ENCODE assay signal across 8 cellular contexts in genomic region chr19:18415177-18415867, GRCh38. TPM values are rescaled to one million over a fixed set of nuclear protein-coding genes. Genes with fewer than 3 reads are reported as not detected.
A peak's percentile ranks its signal among the peaks of the same experiment; 100 is the strongest.
DNase-seq lines count a peak whose midpoint lies in the region; ATAC-seq and TF ChIP-seq lines count a peak whose summit lies in the region.

No MANE protein-coding gene starts in this region.

- no peak overlapping the region for H4K8ac ChIP-seq in neuronal stem cell (ENCODE audit: low read depth, low read length)

- intact Hi-C loops in esophagus muscularis mucosa (cut with DNase I), result no loop called here

- peak overlapping the region; percentile 13 for H2BK5ac ChIP-seq in neuronal stem cell (ENCODE audit: low read length)

- no peak overlapping the region for H3K4me2 ChIP-seq in neuronal stem cell (ENCODE audit: insufficient read depth, low read length, poor library complexity, severe bottlenecking)

- no peak overlapping the region for H3K14ac ChIP-seq in neuronal stem cell (ENCODE audit: low read length)

- TF ChIP-seq CTCF in esophagus muscularis mucosa (IDR thresholded peaks at IDR 0.05), result no peak

- H3K4ac ChIP-seq in neuronal stem cell (ENCODE audit: low read length), result no peak overlapping the region

- H3K27me3 ChIP-seq in esophagus muscularis mucosa, result no peaks in the 10 kb centered on the region
- H3K27me3 ChIP-seq in neuronal stem cell (ENCODE audit: control insufficient read depth in 3 of 3, insufficient read depth in 3 of 3, low read depth in 1 of 3, low read length in 3 of 3), result peaks cover 0 to 19% (median 0%) of the 10 kb centered on the region in 3 experiments

- H4K91ac ChIP-seq in neuronal stem cell (ENCODE audit: low read depth, low read length, poor library complexity), result no peak overlapping the region

- H3K4me1 ChIP-seq in esophagus muscularis mucosa (peaks cover 53 to 64% (median 59%) of the 10 kb centered on the region in 4 donors), neuronal stem cell (ENCODE audit: control insufficient read depth in 2 of 2, insufficient read depth in 1 of 2, low read depth in 1 of 2, low read length in 2 of 2) (peaks cover 26 to 44% of the 10 kb centered on the region in 2 donors)

- DNase-seq in DMS 273 (lab: John Stamatoyannopoulos, UW; ENCODE audit: unreplicated experiment), result peak; percentile 62
- DNase-seq in DMS 273 treated with DMSO at 0.1 percent for 48 hours (lab: John Stamatoyannopoulos, UW), result no peak
- DNase-seq in SK-N-MC (ENCODE audit: low read depth, low spot score), result peak; percentile 78
- no peak for DNase-seq in esophagus muscularis mucosa (ENCODE audit: extremely low spot score)
- no peak for DNase-seq in neuronal stem cell (ENCODE audit: low spot score)
- DNase-seq in effector CD8-positive, alpha-beta T cell (lab: John Stamatoyannopoulos, UW), result no peak

- TF ChIP-seq EP300 in esophagus muscularis mucosa (IDR thresholded peaks at IDR 0.05), result no peak

- peak overlapping the region; percentile 17 for H3K23ac ChIP-seq in neuronal stem cell (ENCODE audit: low read depth, low read length, poor library complexity)

- peak overlapping the region; percentile 49 for H2AFZ ChIP-seq in neuronal stem cell (ENCODE audit: low read length)

- H3K9ac ChIP-seq in SK-N-MC (ENCODE audit: insufficient read length) (peak overlapping the region; percentile 62), neuronal stem cell (ENCODE audit: low read depth, low read length, poor library complexity) (peak overlapping the region; percentile 63)

- ATAC-seq in HG02884 (IDR thresholded peaks at IDR 0.05; ENCODE audit: unreplicated experiment), result no peak
- no peak for ATAC-seq in GM21737 (IDR thresholded peaks at IDR 0.05; ENCODE audit: unreplicated experiment)

- peaks cover 6% of the 10 kb centered on the region for H3K79me1 ChIP-seq in neuronal stem cell (ENCODE audit: low read depth, low read length)

- peak overlapping the region; percentile 96 for H2BK120ac ChIP-seq in neuronal stem cell (ENCODE audit: low read depth, low read length)

- peak overlapping the region; percentile 92 for H2BK15ac ChIP-seq in neuronal stem cell (ENCODE audit: low read length)

- H3K4me3 ChIP-seq in SK-N-MC (peak overlapping the region; percentile 59), esophagus muscularis mucosa (peak overlapping the region; percentile 32 to 53 (median 39)), neuronal stem cell (ENCODE audit: low read length in 2 of 2) (no peak overlapping the region)

- H3K27ac ChIP-seq in SK-N-MC, result peak overlapping the region; percentile 99
- peak overlapping the region; percentile 86 to 88 (median 88) for H3K27ac ChIP-seq in esophagus muscularis mucosa (replicated peaks in 1 of 4)
- no peak overlapping the region for H3K27ac ChIP-seq in neuronal stem cell (replicated peaks; ENCODE audit: low read length)

- H2BK12ac ChIP-seq in neuronal stem cell (ENCODE audit: low read length), result no peak overlapping the region

- H3K9me3 ChIP-seq in SK-N-MC (ENCODE audit: low read depth, low read length), result no peaks in the 10 kb centered on the region
- H3K9me3 ChIP-seq in esophagus muscularis mucosa, result no peaks in the 10 kb centered on the region
- H3K9me3 ChIP-seq in neuronal stem cell (replicated peaks in 1 of 2; ENCODE audit: control insufficient read depth in 2 of 2, insufficient read depth in 1 of 2, low read depth in 1 of 2, low read length in 2 of 2), result peaks cover 0 to 2% of the 10 kb centered on the region in 2 donors

- TF ChIP-seq POLR2A in esophagus muscularis mucosa (IDR thresholded peaks at IDR 0.05; ENCODE audit: low read depth), result no peak

- H2AK5ac ChIP-seq in neuronal stem cell (ENCODE audit: low read depth, low read length), result peak overlapping the region; percentile 96

- H3K36me3 ChIP-seq in SK-N-MC (ENCODE audit: insufficient read depth, low read length) (no peaks in the 10 kb centered on the region), esophagus muscularis mucosa (no peaks in the 10 kb centered on the region), neuronal stem cell (replicated peaks in 1 of 2; ENCODE audit: control insufficient read depth in 2 of 2, insufficient read depth in 2 of 2, low read length in 2 of 2) (no peaks in the 10 kb centered on the region)

- H3K18ac ChIP-seq in neuronal stem cell (ENCODE audit: low read length), result peak overlapping the region; percentile 88

- WGBS in esophagus muscularis mucosa, result 14% methylated on average over 25 of the region's 25 CpGs
- no CpG with 5 or more reads among the region's 25 CpGs for WGBS in neuronal stem cell (ENCODE audit: extremely low coverage in 2 of 2, insufficient read length in 2 of 2, insufficient replicate concordance in 1 of 2), 2 donors

RNA-seq across cellular contexts. Expression of gene SSBP4, which starts 3.9 kb away (rescaled TPM):
- 100 to 1,000 TPM in 1 of 4 donors, 10 to 100 TPM in 3; 53.2 to 109 (median 77.8) TPM for total RNA-seq in esophagus muscularis mucosa
- 66.8 TPM for polyA plus RNA-seq in neuronal stem cell (2013, experiment 1 of 2)
- polyA plus RNA-seq in neuronal stem cell (2013, experiment 2 of 2), result 64.3 TPM

RNA-seq across cellular contexts. Expression of gene LRRC25, which starts 17.9 kb away (rescaled TPM):
- total RNA-seq in esophagus muscularis mucosa, result 10 to 100 TPM in 1 of 4 donors, 1 to 10 TPM in 3; 5.8 to 20.4 (median 7.0) TPM
- polyA plus RNA-seq in neuronal stem cell (2013, experiment 1 of 2), result 0.18 TPM
- polyA plus RNA-seq in neuronal stem cell (2013, experiment 2 of 2), result 0.10 TPM

RNA-seq across cellular contexts. Expression of gene ISYNA1, which starts 22.6 kb away (rescaled TPM):
- total RNA-seq in esophagus muscularis mucosa, result 10 to 100 TPM; 15.8 to 38.9 (median 26.2) TPM
- polyA plus RNA-seq in neuronal stem cell (2013, experiment 1 of 2), result 318 TPM
- polyA plus RNA-seq in neuronal stem cell (2013, experiment 2 of 2), result 304 TPM

RNA-seq across cellular contexts. Expression of gene GDF15, which starts 29.4 kb away (rescaled TPM):
- 1 to 10 TPM; 1.6 to 5.6 (median 3.8) TPM for total RNA-seq in esophagus muscularis mucosa
- 5.3 TPM for polyA plus RNA-seq in neuronal stem cell (2013, experiment 1 of 2)
- polyA plus RNA-seq in neuronal stem cell (2013, experiment 2 of 2), result 5.1 TPM

Comparison
In these comparisons a context has a peak if more than half of its experiments do, and no peak if none do; other contexts are left out.
1. DNase-seq: peak in DMS 273 (single experiment) and SK-N-MC (single experiment); none in DMS 273 treated with DMSO at 0.1 percent for 48 hours (single experiment), esophagus muscularis mucosa (single experiment), neuronal stem cell (single experiment) and effector CD8-positive, alpha-beta T cell (single experiment).
2. H3K4me3 ChIP-seq: peak in SK-N-MC (single experiment) and esophagus muscularis mucosa (4 of 4); none in neuronal stem cell (0 of 2).